In genomic region chr9:113578877-113579269, GRCh38 we compare ENCODE assay signal across 8 cellular contexts.
DNase-seq lines count a peak whose midpoint lies in the region; ATAC-seq, FAIRE-seq and TF ChIP-seq lines count a peak whose summit lies in the region.

No MANE protein-coding gene starts in this region.

- no TSS peak for BruUV-seq in HepG2 (replicated peaks; lab: Mats Ljungman, UMichigan)

- WGBS in liver, result 65% methylated on average over 5 of the region's 5 CpGs
- 100% methylated on average over 2 of the region's 5 CpGs for WGBS in HepG2 (ENCODE audit: low lambda C conversion rate)

- DNase-seq in HepG2 (ENCODE audit: low spot score) (no peak), RPMI8226 (peak; percentile 88), cardiac septum (ENCODE audit: low spot score) (peak; percentile 93), superior temporal gyrus (ENCODE audit: extremely low spot score) (no peak)
- peak; percentile 76 for DNase-seq in stimulated activated CD4-positive, alpha-beta T cell treated with anti-CD3 and anti-CD28 coated beads, Interleukin-2, amount 100 ng/mL, for 4 hours (ENCODE audit: low read depth)

- no peak overlapping the region for H2AFZ ChIP-seq in HepG2 (ENCODE audit: low read length)

- TF ChIP-seq POLR2A in HepG2 (IDR thresholded peaks at IDR 0.05; ENCODE audit: insufficient read depth in 1 of 2, low read depth in 2 of 2, low read length in 2 of 2), result no peak

- ATAC-seq in HepG2, result no peak
- peak; percentile 47 for ATAC-seq in HG03103 (IDR thresholded peaks at IDR 0.05; ENCODE audit: low read depth, unreplicated experiment)
- ATAC-seq in activated T-helper 17 cell treated with anti-CD3 and anti-CD28 coated beads, Interleukin-2, amount 50 U/mL, for 72 hours (replicated peaks), result peak; percentile 79

- H3K4me2 ChIP-seq in HepG2 (ENCODE audit: low read depth, low read length), result no peak overlapping the region

- POLR2A ChIA-PET in HepG2 (lab: Yijun Ruan, JAX), result interaction anchor here (1.6 kb wide), 1 partner anchor 15 kb away, joined by 3 read pairs; no protein-coding TSS in a partner anchor

- TF ChIP-seq RAD21 in liver (IDR thresholded peaks at IDR 0.05), result no peak
- TF ChIP-seq RAD21 in HepG2 (CRISPR knock-in tag; IDR thresholded peaks at IDR 0.05), result no peak

- intact Hi-C loops in HepG2 (cut with micrococcal nuclease; ENCODE audit: unreplicated experiment), result no loop called here
- intact Hi-C loops in cardiac septum (cut with DNase I), result no loop called here

- H3K4me3 ChIP-seq in liver (ENCODE audit: low read depth in 1 of 3, low read length in 3 of 3), result no peak overlapping the region
- no peak overlapping the region for H3K4me3 ChIP-seq in HepG2 (replicated peaks in 1 of 3; ENCODE audit: insufficient read depth in 1 of 3, low read depth in 2 of 3, low read length in 3 of 3)

- H3K4me1 ChIP-seq in liver (ENCODE audit: control insufficient read depth in 4 of 4, insufficient read depth in 4 of 4, low read length in 3 of 4) (peaks cover 12 to 30% (median 20%) of the 10 kb centered on the region in 4 donors), HepG2 (ENCODE audit: insufficient read depth, low read length) (peaks cover 33% of the 10 kb centered on the region)

- FAIRE-seq in HepG2 (lab: Jason Lieb, UNC), result no peak

- TF ChIP-seq EP300 in HepG2 (IDR thresholded peaks at IDR 0.05; ENCODE audit: low read depth in 2 of 2, low read length in 2 of 2), result no peak
- TF ChIP-seq EP300 in HepG2 (CRISPR knock-in tag; IDR thresholded peaks at IDR 0.05; ENCODE audit: borderline replicate concordance), result no peak

- H4K20me1 ChIP-seq in HepG2 (ENCODE audit: insufficient read depth, low read length), result no peaks in the 10 kb centered on the region

- CTCF ChIA-PET in HepG2 (lab: Yijun Ruan, JAX; ENCODE audit: low intra/inter-chr PET ratio, low total read pairs), result no interaction called here

- H3K27ac Mint-ChIP-seq in activated T-helper 17 cell treated with anti-CD3 and anti-CD28 coated beads, Interleukin-2, amount 50 U/mL, for 72 hours, result peak overlapping the region; percentile 74

- no peaks in the 10 kb centered on the region for H3K27me3 ChIP-seq in liver (ENCODE audit: control insufficient read depth in 4 of 4, insufficient read depth in 4 of 4, low read length in 3 of 4)
- no peaks in the 10 kb centered on the region for H3K27me3 ChIP-seq in HepG2 (ENCODE audit: control insufficient read depth in 1 of 2, insufficient read depth in 2 of 2, low read length in 2 of 2)

- H3K9me3 Mint-ChIP-seq in activated T-helper 17 cell treated with anti-CD3 and anti-CD28 coated beads, Interleukin-2, amount 50 U/mL, for 72 hours, result no peaks in the 10 kb centered on the region

- H3K79me2 ChIP-seq in HepG2 (ENCODE audit: insufficient read depth, low read length), result peaks cover 2% of the 10 kb centered on the region

- H3K4me1 Mint-ChIP-seq in activated T-helper 17 cell treated with anti-CD3 and anti-CD28 coated beads, Interleukin-2, amount 50 U/mL, for 72 hours, result peaks cover 58% of the 10 kb centered on the region

- peak overlapping the region; percentile 75 for H3K4me3 Mint-ChIP-seq in activated T-helper 17 cell treated with anti-CD3 and anti-CD28 coated beads, Interleukin-2, amount 50 U/mL, for 72 hours

- TF ChIP-seq CTCF in liver (IDR thresholded peaks at IDR 0.05; ENCODE audit: low read depth, low read length, missing input control) (no peak), HepG2 (CRISPR knock-in tag; IDR thresholded peaks at IDR 0.05) (no peak)

- H3K36me3 Mint-ChIP-seq in activated T-helper 17 cell treated with anti-CD3 and anti-CD28 coated beads, Interleukin-2, amount 50 U/mL, for 72 hours (ENCODE audit: low read depth), result peaks cover 31% of the 10 kb centered on the region

- H3K9ac ChIP-seq in liver (ENCODE audit: low read depth in 1 of 2, low read length in 2 of 2), result no peak overlapping the region
- no peak overlapping the region for H3K9ac ChIP-seq in HepG2 (ENCODE audit: insufficient read depth, low read depth, low read length)

- in situ Hi-C loops in HepG2 (cut with HindIII; ENCODE audit: extremely low pct_ligation_motif_present, low pct_unique_long_range_greater_than_20kb), result no loop called here

- H3K9me3 ChIP-seq in liver (ENCODE audit: control insufficient read depth in 4 of 4, low read length in 3 of 4) (no peaks in the 10 kb centered on the region), HepG2 (ENCODE audit: low read length) (no peaks in the 10 kb centered on the region)

- H3K27ac ChIP-seq in liver (ENCODE audit: low read depth in 1 of 2, low read length in 2 of 2) (peak overlapping the region; percentile 38 to 50), HepG2 (ENCODE audit: extremely low read length, insufficient read depth, low read length) (no peak overlapping the region)

- H3K27me3 Mint-ChIP-seq in activated T-helper 17 cell treated with anti-CD3 and anti-CD28 coated beads, Interleukin-2, amount 50 U/mL, for 72 hours, result no peaks in the 10 kb centered on the region

- H3K36me3 ChIP-seq in liver (ENCODE audit: control insufficient read depth in 4 of 4, insufficient read depth in 3 of 4, low read depth in 1 of 4, low read length in 3 of 4) (peaks cover 0 to 3% (median 0%) of the 10 kb centered on the region in 4 donors), HepG2 (replicated peaks in 1 of 2; ENCODE audit: control insufficient read depth in 1 of 2, insufficient read depth in 2 of 2, low read length in 2 of 2) (peaks cover 1 to 20% of the 10 kb centered on the region in 2 experiments; a peak in 3 of 5 replicates)

TF ChIP-seq in liver, 16 proteins besides CTCF, POLR2A, EP300 and RAD21:
- no peak for TF ChIP-seq REST (IDR thresholded peaks at IDR 0.05)
- TF ChIP-seq RXRA (IDR thresholded peaks at IDR 0.05), result no peak
- no peak for TF ChIP-seq FOXA1 (IDR thresholded peaks at IDR 0.05)

TF ChIP-seq in HepG2, 621 proteins besides CTCF, POLR2A, EP300 and RAD21:
- TF ChIP-seq ZKSCAN1 (IDR thresholded peaks at IDR 0.05; ENCODE audit: low read length), result no peak
- no peak for TF ChIP-seq SRSF1 (optimal IDR thresholded peaks at IDR 0.05; ENCODE audit: low read depth, low read length)
- TF ChIP-seq ZKSCAN8 (CRISPR knock-in tag; IDR thresholded peaks at IDR 0.05; ENCODE audit: borderline replicate concordance), result no peak

Comparison
In these comparisons a context has a peak if more than half of its experiments do, and no peak if none do; other contexts are left out.
1. DNase-seq: peak in RPMI8226 (single experiment), cardiac septum (single experiment) and stimulated activated CD4-positive, alpha-beta T cell treated with anti-CD3 and anti-CD28 coated beads, Interleukin-2, amount 100 ng/mL, for 4 hours (single experiment); none in HepG2 (single experiment) and superior temporal gyrus (single experiment).